In genomic region chr9:86279839-86280238, GRCh38 we compare ENCODE assay signal across 11 cellular contexts. TPM values are rescaled to one million over a fixed set of nuclear protein-coding genes. Genes with fewer than 3 reads are reported as not detected.
DNase-seq lines count a peak whose midpoint lies in the region; ATAC-seq, FAIRE-seq and TF ChIP-seq lines count a peak whose summit lies in the region.
"Had no signal": no experiment of that assay in that cellular context is flagged by ENCODE, and none has a peak within 500 bp of the region (broad histone marks: within the 10 kb centered on the region; RNA-seq: fewer than 3 reads in every experiment).

No MANE protein-coding gene starts in this region.

- H3K36me3 ChIP-seq in CD4-positive, CD25-positive, alpha-beta regulatory T cell (ENCODE audit: control insufficient read depth, insufficient read depth, low read length) = peaks cover 12% of the 10 kb centered on the region
- H3K36me3 ChIP-seq in IMR-90 (ENCODE audit: control insufficient read depth, insufficient read depth, low read length) = peaks cover 1% of the 10 kb centered on the region; the same call in 1 of the 2 replicates
- H3K36me3 ChIP-seq in astrocyte (ENCODE audit: insufficient read depth, low read length) = peaks cover 4% of the 10 kb centered on the region

- no peak for FAIRE-seq in astrocyte (lab: Jason Lieb, UNC)

- in situ Hi-C loops in IMR-90 (cut with MboI; ENCODE audit: low sequenced_read_pairs) = no loop called here

- peaks cover 41 to 66% (median 51%) of the 10 kb centered on the region in 4 donors for H3K4me1 Mint-ChIP-seq in CD4-positive, CD25-positive, alpha-beta regulatory T cell
- peaks cover 11% of the 10 kb centered on the region for H3K4me1 Mint-ChIP-seq in astrocyte (ENCODE audit: low read depth, unreplicated experiment)
- peaks cover 31 to 35% of the 10 kb centered on the region in 2 donors for H3K4me1 Mint-ChIP-seq in natural killer cell treated with Interleukin-12 subunit alpha and Interleukin-12 subunit beta and Interleukin-15 and Interleukin-18, amount 100 ng/mL, for 72 hours (ENCODE audit: low read depth in 2 of 2)

- H2BK20ac ChIP-seq in IMR-90 (ENCODE audit: low read depth, low read length) = no peak overlapping the region

- H2BK15ac ChIP-seq in IMR-90 (ENCODE audit: low read depth, low read length) = no peak overlapping the region

- H3K27me3 ChIP-seq in CD4-positive, CD25-positive, alpha-beta regulatory T cell (ENCODE audit: control insufficient read depth, insufficient read depth, low read length) = no peaks in the 10 kb centered on the region
- no peaks in the 10 kb centered on the region for H3K27me3 ChIP-seq in IMR-90 (ENCODE audit: control insufficient read depth, insufficient read depth, low read length)
- H3K27me3 ChIP-seq in astrocyte (ENCODE audit: insufficient read depth, low read length) = no peaks in the 10 kb centered on the region

- peaks cover 67% of the 10 kb centered on the region for H3K79me2 ChIP-seq in astrocyte (ENCODE audit: insufficient read depth, low read length)

- H3K9ac ChIP-seq in IMR-90 (ENCODE audit: low read depth, low read length) = no peak overlapping the region
- no peak overlapping the region for H3K9ac ChIP-seq in astrocyte (ENCODE audit: low read length)

- DNase-seq in CD4-positive, CD25-positive, alpha-beta regulatory T cell = no peak
- DNase-seq in IMR-90 (no peak), astrocyte (ENCODE audit: low read depth) (no peak), superior temporal gyrus (ENCODE audit: extremely low spot score) (no peak), NCI-H128 (lab: John Stamatoyannopoulos, UW; ENCODE audit: unreplicated experiment) (no peak)
- no peak for DNase-seq in natural killer cell treated with Interleukin-12 subunit alpha and Interleukin-12 subunit beta and Interleukin-15 and Interleukin-18, amount 100 ng/mL, for 72 hours (ENCODE audit: low spot score)
- no peak for DNase-seq in stimulated activated CD4-positive, alpha-beta T cell treated with anti-CD3 and anti-CD28 coated beads, Interleukin-2, amount 100 ng/mL, for 24 hours
- DNase-seq: activated CD4-positive, CD25-positive, alpha-beta regulatory T cell treated with anti-CD3 and anti-CD28 coated beads, Interleukin-2, amount 50 U/mL, for 72 hours; activated gamma-delta T cell treated with Interleukin-2 at 50 U/mL for 16 hours; NCI-H1930 had no signal

- intact Hi-C loops in IMR-90 (cut with micrococcal nuclease) = loop anchor here (5.0 to 10.0 kb wide), 4 partner anchors 78 to 338 kb away; partner anchors contain the start of gene NAA35

- H2BK120ac ChIP-seq in IMR-90 (ENCODE audit: low read depth, low read length) = no peak overlapping the region

- no peak overlapping the region for H3K14ac ChIP-seq in IMR-90 (replicated peaks; ENCODE audit: low read depth, low read length)

- H3K18ac ChIP-seq in IMR-90 (ENCODE audit: low read depth, low read length) = no peak overlapping the region

- no peak for ATAC-seq in CD4-positive, CD25-positive, alpha-beta regulatory T cell (ENCODE audit: low read depth in 2 of 2)
- ATAC-seq in IMR-90 (ENCODE audit: low read depth) = no peak
- no peak for ATAC-seq in natural killer cell treated with Interleukin-12 subunit alpha and Interleukin-12 subunit beta and Interleukin-15 and Interleukin-18, amount 100 ng/mL, for 72 hours
- no peak for ATAC-seq in HG02870 (IDR thresholded peaks at IDR 0.05; ENCODE audit: unreplicated experiment)

- no peaks in the 10 kb centered on the region for H3K27me3 Mint-ChIP-seq in CD4-positive, CD25-positive, alpha-beta regulatory T cell
- no peaks in the 10 kb centered on the region for H3K27me3 Mint-ChIP-seq in astrocyte (ENCODE audit: low read depth, unreplicated experiment)
- no peaks in the 10 kb centered on the region for H3K27me3 Mint-ChIP-seq in natural killer cell treated with Interleukin-12 subunit alpha and Interleukin-12 subunit beta and Interleukin-15 and Interleukin-18, amount 100 ng/mL, for 72 hours

- H4K5ac ChIP-seq in IMR-90 (ENCODE audit: low read depth, low read length) = no peak overlapping the region

- peaks cover 10% of the 10 kb centered on the region for H3K9me1 ChIP-seq in IMR-90 (ENCODE audit: insufficient read depth, low read length)

- peaks cover 30 to 49% of the 10 kb centered on the region in 2 experiments for H3K79me1 ChIP-seq in IMR-90 (ENCODE audit: low read depth in 1 of 2, low read length in 2 of 2)

- no peak for TF ChIP-seq RAD21 in IMR-90 (IDR thresholded peaks at IDR 0.05; ENCODE audit: low read length)

- no peak overlapping the region for H3K56ac ChIP-seq in IMR-90 (ENCODE audit: extremely low read depth, insufficient read depth, low read length)

- H3K36me3 Mint-ChIP-seq in CD4-positive, CD25-positive, alpha-beta regulatory T cell = peaks cover 13% of the 10 kb centered on the region
- H3K36me3 Mint-ChIP-seq in astrocyte (ENCODE audit: low read depth, unreplicated experiment) = no peaks in the 10 kb centered on the region
- H3K36me3 Mint-ChIP-seq in natural killer cell treated with Interleukin-12 subunit alpha and Interleukin-12 subunit beta and Interleukin-15 and Interleukin-18, amount 100 ng/mL, for 72 hours = no peaks in the 10 kb centered on the region

- H3K27ac ChIP-seq in CD4-positive, CD25-positive, alpha-beta regulatory T cell (ENCODE audit: insufficient read depth, low read length, poor library complexity, severe bottlenecking) = no peak overlapping the region
- H3K27ac ChIP-seq in IMR-90 (ENCODE audit: insufficient read depth, low read length) = no peak overlapping the region
- no peak overlapping the region for H3K27ac ChIP-seq in astrocyte (ENCODE audit: low read depth, low read length)

- H3K27ac Mint-ChIP-seq in CD4-positive, CD25-positive, alpha-beta regulatory T cell = peak overlapping the region in 2 of 3 donors; percentile 66 to 81
- no peak overlapping the region for H3K27ac Mint-ChIP-seq in astrocyte (ENCODE audit: unreplicated experiment)
- no peak overlapping the region for H3K27ac Mint-ChIP-seq in natural killer cell treated with Interleukin-12 subunit alpha and Interleukin-12 subunit beta and Interleukin-15 and Interleukin-18, amount 100 ng/mL, for 72 hours

- H3K23ac ChIP-seq in IMR-90 (ENCODE audit: low read depth, low read length) = peak overlapping the region; percentile 56; the same call in 1 of the 2 replicates

- H3K4me1 ChIP-seq in CD4-positive, CD25-positive, alpha-beta regulatory T cell (ENCODE audit: control insufficient read depth, insufficient read depth, low read length, poor library complexity, severe bottlenecking) = peaks cover 31% of the 10 kb centered on the region
- peaks cover 6% of the 10 kb centered on the region for H3K4me1 ChIP-seq in IMR-90 (ENCODE audit: control insufficient read depth, insufficient read depth, low read length)
- peaks cover 12% of the 10 kb centered on the region for H3K4me1 ChIP-seq in astrocyte (ENCODE audit: insufficient read depth, low read length)

- peaks cover 21% of the 10 kb centered on the region for H4K20me1 ChIP-seq in IMR-90 (ENCODE audit: insufficient read depth, low read length)
- peaks cover 41% of the 10 kb centered on the region for H4K20me1 ChIP-seq in astrocyte (ENCODE audit: insufficient read depth, low read length)

- no peak for TF ChIP-seq POLR2A in IMR-90 (IDR thresholded peaks at IDR 0.05; ENCODE audit: low read depth, low read length)

- TF ChIP-seq CTCF in IMR-90 (conservative IDR thresholded peaks at IDR 0.05; ENCODE audit: low read depth, low read length) = no peak
- TF ChIP-seq CTCF in astrocyte (IDR thresholded peaks at IDR 0.05; ENCODE audit: insufficient read depth, low read depth, low read length) = no peak

- H3K9me3 Mint-ChIP-seq in CD4-positive, CD25-positive, alpha-beta regulatory T cell = no peaks in the 10 kb centered on the region
- H3K9me3 Mint-ChIP-seq in astrocyte (ENCODE audit: unreplicated experiment) = no peaks in the 10 kb centered on the region
- H3K9me3 Mint-ChIP-seq in natural killer cell treated with Interleukin-12 subunit alpha and Interleukin-12 subunit beta and Interleukin-15 and Interleukin-18, amount 100 ng/mL, for 72 hours = no peaks in the 10 kb centered on the region

- no peak overlapping the region for H2AK5ac ChIP-seq in IMR-90 (ENCODE audit: low read depth, low read length)

- dilution Hi-C loops in IMR-90 (cut with HindIII; ENCODE audit: low sequenced_read_pairs, unreplicated experiment) = no loop called here

- no peak overlapping the region for H4K8ac ChIP-seq in IMR-90 (ENCODE audit: low read depth in 2 of 2, low read length in 2 of 2)

- H3K4me3 Mint-ChIP-seq in CD4-positive, CD25-positive, alpha-beta regulatory T cell = peak overlapping the region; percentile 20 to 77 (median 58)
- H3K4me3 Mint-ChIP-seq in astrocyte (ENCODE audit: unreplicated experiment) = peak overlapping the region; percentile 70
- H3K4me3 Mint-ChIP-seq in natural killer cell treated with Interleukin-12 subunit alpha and Interleukin-12 subunit beta and Interleukin-15 and Interleukin-18, amount 100 ng/mL, for 72 hours = peak overlapping the region; percentile 94

- H3K9me3 ChIP-seq in CD4-positive, CD25-positive, alpha-beta regulatory T cell (ENCODE audit: control insufficient read depth in 2 of 2, low read length in 2 of 2) = no peaks in the 10 kb centered on the region
- no peaks in the 10 kb centered on the region for H3K9me3 ChIP-seq in IMR-90 (ENCODE audit: control insufficient read depth, insufficient read depth, low read length)
- H3K9me3 ChIP-seq in astrocyte (ENCODE audit: insufficient read depth, low read depth, low read length) = no peaks in the 10 kb centered on the region

- H2AFZ ChIP-seq in IMR-90 (replicated peaks; ENCODE audit: low read length, poor library complexity) (no peak overlapping the region), astrocyte (ENCODE audit: low read depth, low read length) (no peak overlapping the region)

- CTCF ChIA-PET in IMR-90 (lab: Yijun Ruan, JAX) = interaction anchor here (2.2 kb wide), 1 partner anchor 77 kb away, joined by 5 read pairs; no protein-coding TSS in a partner anchor

- H3K4ac ChIP-seq in IMR-90 (ENCODE audit: low read depth, low read length) = no peak overlapping the region

- POLR2A ChIA-PET in IMR-90 (lab: Charles Lee; ENCODE audit: unreplicated experiment) = interaction anchor here (0.7 kb wide), 1 partner anchor 935 kb away, joined by 4 read pairs; no protein-coding TSS in a partner anchor

- 92% methylated on average over 2 of the region's 3 CpGs; no CpG with 5 or more reads in 1 of the 2 experiments for WGBS in IMR-90 (ENCODE audit: extremely low coverage in 2 of 2, insufficient read length in 1 of 2), 2 experiments

- H4K91ac ChIP-seq in IMR-90 (ENCODE audit: insufficient read depth, low read depth, low read length) = no peak overlapping the region

- no peak overlapping the region for H3K4me3 ChIP-seq in CD4-positive, CD25-positive, alpha-beta regulatory T cell (ENCODE audit: low read depth, low read length)
- H3K4me3 ChIP-seq in IMR-90 (ENCODE audit: insufficient read depth, low read depth, low read length) (no peak overlapping the region), astrocyte (ENCODE audit: insufficient read depth, low read depth, low read length) (no peak overlapping the region)

- H3K4me2 ChIP-seq in IMR-90 (ENCODE audit: low read depth, low read length) (no peak overlapping the region), astrocyte (ENCODE audit: low read length) (peak overlapping the region; percentile 19)

- no TSS peak for BruUV-seq in IMR-90 (replicated peaks; lab: Mats Ljungman, UMichigan)

- no peak overlapping the region for H2BK5ac ChIP-seq in IMR-90 (ENCODE audit: low read depth, low read length, poor library complexity, severe bottlenecking)

- H2AK9ac ChIP-seq in IMR-90 (replicated peaks; ENCODE audit: low read depth, low read length, poor library complexity) = no peak overlapping the region

RNA-seq across cellular contexts. Expression of gene ISCA1, which starts 2.5 kb away (rescaled TPM):
- total RNA-seq in CD4-positive, CD25-positive, alpha-beta regulatory T cell = 91.7 TPM
- 10 to 100 TPM; 60.2 to 67.8 (median 63.2) TPM for polyA plus RNA-seq in CD4-positive, CD25-positive, alpha-beta regulatory T cell
- total RNA-seq in IMR-90 (2012; rRNA removed) (14.7 and 26.4 TPM in 2 replicates), astrocyte (30.2 and 30.6 TPM in 2 replicates)
- polyA plus RNA-seq in IMR-90 (2012; rRNA removed) = 14.0 and 15.1 TPM in 2 replicates
- 3.7 and 4.1 TPM in 2 replicates for polyA plus RNA-seq in IMR-90 (2012; cell fraction: cytosol; rRNA removed)
- 2.8 and 14.3 TPM in 2 replicates for polyA plus RNA-seq in IMR-90 (2012; cell fraction: nucleus; rRNA removed; ENCODE audit: low replicate concordance)
- total RNA-seq in natural killer cell treated with Interleukin-12 subunit alpha and Interleukin-12 subunit beta and Interleukin-15 and Interleukin-18, amount 100 ng/mL, for 72 hours = 10 to 100 TPM; 18.9 to 20.9 TPM

RNA-seq across cellular contexts. Expression of gene C9orf153, which starts 20.4 kb away (rescaled TPM):
- 0.32 TPM for total RNA-seq in CD4-positive, CD25-positive, alpha-beta regulatory T cell
- not detected for polyA plus RNA-seq in CD4-positive, CD25-positive, alpha-beta regulatory T cell
- total RNA-seq in IMR-90 (2012; rRNA removed) (not detected in 2 replicates), astrocyte (not detected in 2 replicates)
- not detected in 2 replicates for polyA plus RNA-seq in IMR-90 (2012; rRNA removed)
- not detected in 2 replicates for polyA plus RNA-seq in IMR-90 (2012; cell fraction: cytosol; rRNA removed)
- 0.07 TPM in 1 of 2 replicates, not detected in the other for polyA plus RNA-seq in IMR-90 (2012; cell fraction: nucleus; rRNA removed; ENCODE audit: low replicate concordance)
- under 1 TPM in 1 of 2 donors, not detected in 1; 0.43 TPM for total RNA-seq in natural killer cell treated with Interleukin-12 subunit alpha and Interleukin-12 subunit beta and Interleukin-15 and Interleukin-18, amount 100 ng/mL, for 72 hours

Comparison
In these comparisons a context has a peak if more than half of its experiments do, and no peak if none do; other contexts are left out.
1. H3K27ac Mint-ChIP-seq: peak in CD4-positive, CD25-positive, alpha-beta regulatory T cell (2 of 3); none in astrocyte (single experiment) and natural killer cell treated with Interleukin-12 subunit alpha and Interleukin-12 subunit beta and Interleukin-15 and Interleukin-18, amount 100 ng/mL, for 72 hours (0 of 2).
2. Peak in every context shown above with its lines, with median percentiles within 50 percentile points of each other: H3K4me3 Mint-ChIP-seq.